ENCODE assay signal across 8 cellular contexts in genomic region chr19:58400916-58401824, GRCh38. TPM values are rescaled to one million over a fixed set of nuclear protein-coding genes. Genes with fewer than 3 reads are reported as not detected.
DNase-seq lines count a peak whose midpoint lies in the region; ATAC-seq and TF ChIP-seq lines count a peak whose summit lies in the region.

No MANE protein-coding gene starts in this region.

- H3K79me2 ChIP-seq in MM.1S (ENCODE audit: low read length) = no peaks in the 10 kb centered on the region

- H3K36me3 ChIP-seq in MM.1S (replicated peaks; ENCODE audit: insufficient read depth, low read length) = no peaks in the 10 kb centered on the region

- no peak overlapping the region for H3K27ac ChIP-seq in MM.1S (ENCODE audit: low read length)

- DNase-seq in NCI-H2029 (lab: John Stamatoyannopoulos, UW) (peak; percentile 99), T-helper 9 cell (peak; percentile 99), astrocyte of the hippocampus (ENCODE audit: low read depth, low spot score) (peak; percentile 100), hippocampal formation (lab: John Stamatoyannopoulos, UW) (peak; percentile 98 to 99), renal cortical epithelial cell (ENCODE audit: low read depth) (peak; percentile 97), MM.1S (no peak)

- H3K9ac ChIP-seq in MM.1S (ENCODE audit: low read length) = no peak overlapping the region

- no peaks in the 10 kb centered on the region for H3K9me2 ChIP-seq in MM.1S (replicated peaks; ENCODE audit: insufficient read depth, low read length)

- TF ChIP-seq CTCF in MM.1S (IDR thresholded peaks at IDR 0.05; ENCODE audit: low read length) = no peak

- no peaks in the 10 kb centered on the region for H3F3A ChIP-seq in MM.1S (ENCODE audit: insufficient read depth, low read length)

- no peak overlapping the region for H3K4me2 ChIP-seq in MM.1S (ENCODE audit: low read depth, low read length)

- H3K27me3 ChIP-seq in MM.1S (replicated peaks; ENCODE audit: insufficient read depth, low read length) = peaks cover 5% of the 10 kb centered on the region; the same call in 1 of the 2 replicates

- no peak overlapping the region for H3K4me3 ChIP-seq in MM.1S (ENCODE audit: low read length)

- peak; percentile 99 for ATAC-seq in GM18505 (IDR thresholded peaks at IDR 0.05; ENCODE audit: unreplicated experiment)
- ATAC-seq in HG02970 (IDR thresholded peaks at IDR 0.05; ENCODE audit: low FRiP score, unreplicated experiment) = peak; percentile 98

- no peak overlapping the region for H2AFZ ChIP-seq in MM.1S (ENCODE audit: low read length)

- H3K9me3 ChIP-seq in MM.1S (replicated peaks; ENCODE audit: insufficient read depth, low read length) = no peaks in the 10 kb centered on the region

- peak; percentile 82 for TF ChIP-seq POLR2A in GM18505 (IDR thresholded peaks at IDR 0.05; ENCODE audit: borderline replicate concordance, extremely low read depth, insufficient read depth, insufficient read length)

- no peaks in the 10 kb centered on the region for H3K4me1 ChIP-seq in MM.1S (ENCODE audit: low read length)

- H4K20me1 ChIP-seq in MM.1S (ENCODE audit: insufficient read depth, low read length) = no peaks in the 10 kb centered on the region

RNA-seq across cellular contexts. Expression of gene RNF225, which starts 5.7 kb away (rescaled TPM):
- not detected in 2 replicates for total RNA-seq in renal cortical epithelial cell

RNA-seq across cellular contexts. Expression of gene ZNF584, which starts 7.3 kb away (rescaled TPM):
- 13.4 and 28.8 TPM in 2 replicates for total RNA-seq in renal cortical epithelial cell

RNA-seq across cellular contexts. Expression of gene RPS5, which starts 14.1 kb away (rescaled TPM):
- 847 and 2,009 TPM in 2 replicates for total RNA-seq in renal cortical epithelial cell

RNA-seq across cellular contexts. Expression of gene ZNF837, which starts 20.3 kb away (rescaled TPM):
- total RNA-seq in renal cortical epithelial cell = 5.9 and 6.4 TPM in 2 replicates

RNA-seq across cellular contexts. Expression of gene ZNF497, which starts 38.6 kb away (rescaled TPM):
- 0.17 and 5.5 TPM in 2 replicates for total RNA-seq in renal cortical epithelial cell
